In the genomic region with DNA sequence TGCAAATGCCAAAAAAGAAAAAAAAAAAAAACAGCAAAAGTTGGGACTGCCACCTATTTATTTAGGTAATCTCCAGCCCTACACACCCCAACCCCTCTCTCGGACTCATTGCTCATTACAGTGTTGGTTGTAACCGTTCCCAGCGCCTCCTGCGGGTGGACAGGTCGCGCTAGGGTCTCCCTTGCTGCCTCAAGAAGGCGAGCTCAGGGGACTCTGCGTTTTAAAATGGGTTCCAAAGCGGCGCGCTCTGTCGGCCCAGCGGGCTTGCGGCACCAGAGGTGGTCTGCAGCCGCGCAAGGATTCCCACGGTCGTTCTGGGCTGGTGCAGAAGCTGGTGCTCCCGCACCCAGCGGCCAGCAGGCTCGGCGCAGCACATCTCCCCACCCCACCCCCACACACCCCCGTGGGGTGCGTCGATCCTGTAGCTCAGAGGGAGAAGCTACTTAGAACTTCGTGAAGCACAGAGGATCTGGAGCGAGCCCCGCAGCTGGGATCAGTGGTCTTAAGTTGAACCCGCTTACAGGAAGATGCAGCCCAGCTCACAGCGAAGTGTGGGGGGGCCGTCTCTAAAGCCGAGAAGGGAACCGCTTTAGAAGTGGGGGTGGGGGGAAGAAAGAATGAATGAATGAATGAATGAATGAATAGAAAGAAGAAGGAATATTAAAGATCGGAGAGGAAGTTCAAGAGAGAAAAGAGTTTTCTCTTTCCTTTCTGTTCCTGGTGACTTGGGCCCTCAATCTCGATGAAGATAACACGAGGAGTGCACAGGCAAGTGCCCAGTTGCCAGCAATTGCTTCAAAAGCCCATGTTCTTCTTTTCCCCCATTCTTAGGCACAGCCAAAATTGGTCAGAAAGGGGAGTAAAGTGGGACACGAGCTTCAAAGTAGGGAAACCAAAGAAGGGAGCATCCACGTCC, we compare ENCODE assay signal across 8 cellular contexts. TPM values are rescaled to one million over a fixed set of nuclear protein-coding genes. Genes with fewer than 3 reads are reported as not detected.
A peak's percentile ranks its signal among the peaks of the same experiment; 100 is the strongest.
DNase-seq lines count a peak whose midpoint lies in the region; ATAC-seq and TF ChIP-seq lines count a peak whose summit lies in the region.

No MANE protein-coding gene starts in this region.

- peaks cover 28% of the 10 kb centered on the region for H3K4me1 ChIP-seq in PC-3 (ENCODE audit: insufficient read depth, low read length)
- H3K4me1 ChIP-seq in esophagus muscularis mucosa: peaks cover 42 to 74% (median 60%) of the 10 kb centered on the region in 4 donors
- H3K4me1 ChIP-seq in skeletal muscle tissue (ENCODE audit: control insufficient read depth in 3 of 3, insufficient read depth in 3 of 3, low read length in 3 of 3): peaks cover 38 to 46% (median 40%) of the 10 kb centered on the region in 3 donors
- H3K4me1 ChIP-seq in tibial nerve: peaks cover 0 to 67% (median 28%) of the 10 kb centered on the region in 4 donors

- ATAC-seq in activated CD4-positive, alpha-beta T cell treated with anti-CD3 and anti-CD28 coated beads for 36 hours: peak; percentile 2
- ATAC-seq in PC-3: peak; percentile 18

- H3K27me3 ChIP-seq in PC-3 (ENCODE audit: low read length) (no peaks in the 10 kb centered on the region), esophagus muscularis mucosa (peaks cover 16 to 100% (median 82%) of the 10 kb centered on the region in 4 donors), skeletal muscle tissue (ENCODE audit: control insufficient read depth in 3 of 3, insufficient read depth in 3 of 3, low read length in 3 of 3) (peaks cover 94 to 97% (median 96%) of the 10 kb centered on the region in 3 donors), tibial nerve (peaks cover 2 to 94% of the 10 kb centered on the region in 2 donors)

- 0 out of 2 replicates have a peak, but pooled peaks cover 6% of the 10 kb centered on the region for H4K20me1 ChIP-seq in PC-3 (ENCODE audit: low read length)

- H2AFZ ChIP-seq in PC-3 (ENCODE audit: low read length): peak overlapping the region; percentile 73

- peaks cover 40% of the 10 kb centered on the region for H3K4me1 Mint-ChIP-seq in activated CD4-positive, alpha-beta T cell treated with anti-CD3 and anti-CD28 coated beads for 36 hours

- H3K27ac Mint-ChIP-seq in activated CD4-positive, alpha-beta T cell treated with anti-CD3 and anti-CD28 coated beads for 36 hours: no peak overlapping the region

- no peaks in the 10 kb centered on the region for H3K9me3 ChIP-seq in PC-3 (ENCODE audit: low read length)
- no peaks in the 10 kb centered on the region for H3K9me3 ChIP-seq in esophagus muscularis mucosa
- no peaks in the 10 kb centered on the region for H3K9me3 ChIP-seq in skeletal muscle tissue (ENCODE audit: control insufficient read depth in 3 of 3, low read length in 3 of 3)
- no peaks in the 10 kb centered on the region for H3K9me3 ChIP-seq in tibial nerve

- peak overlapping the region; percentile 80 for H3K4me3 Mint-ChIP-seq in activated CD4-positive, alpha-beta T cell treated with anti-CD3 and anti-CD28 coated beads for 36 hours

- no peaks in the 10 kb centered on the region for H3F3A ChIP-seq in PC-3 (ENCODE audit: low read length, unreplicated experiment)

- TSS peak; percentile 20 for BruUV-seq in PC-3 (replicated peaks; lab: Mats Ljungman, UMichigan)

- TF ChIP-seq CTCF in PC-3 (conservative IDR thresholded peaks at IDR 0.05; ENCODE audit: low read depth, low read length) (peak; percentile 54), esophagus muscularis mucosa (IDR thresholded peaks at IDR 0.05) (no peak), tibial nerve (IDR thresholded peaks at IDR 0.05) (no peak)

- intact Hi-C loops in activated CD4-positive, alpha-beta T cell treated with anti-CD3 and anti-CD28 coated beads for 36 hours (cut with DNase I, micrococcal nuclease): loop anchor here in 1 of 2 experiments (5.0 to 10.0 kb wide), 2 partner anchors 473 to 1601 kb away; a partner anchor contains a TSS
- intact Hi-C loops in PC-3 (cut with micrococcal nuclease) (loop anchor here (1.0 to 5.0 kb wide), 4 partner anchors 10 to 1012 kb away; no protein-coding TSS in a partner anchor), esophagus muscularis mucosa (cut with DNase I) (no loop called here)

- H3K36me3 ChIP-seq in PC-3 (ENCODE audit: low read depth, low read length) (peaks cover 16% of the 10 kb centered on the region), esophagus muscularis mucosa (no peaks in the 10 kb centered on the region), skeletal muscle tissue (ENCODE audit: control insufficient read depth in 3 of 3, insufficient read depth in 3 of 3, low read length in 3 of 3) (no peaks in the 10 kb centered on the region), tibial nerve (no peaks in the 10 kb centered on the region)

- H3K27ac ChIP-seq in PC-3 (ENCODE audit: low read length) (peak overlapping the region; percentile 98), esophagus muscularis mucosa (replicated peaks in 1 of 4) (no peak overlapping the region), skeletal muscle tissue (ENCODE audit: low read depth, low read length) (no peak overlapping the region), tibial nerve (no peak overlapping the region)

- DNase-seq in activated CD4-positive, alpha-beta T cell treated with anti-CD3 and anti-CD28 coated beads for 36 hours: no peak
- no peak for DNase-seq in activated CD4-positive, alpha-beta T cell treated with anti-CD3 and anti-CD28 coated beads for 48 hours
- peak; percentile 69 for DNase-seq in PC-3
- DNase-seq in esophagus muscularis mucosa (ENCODE audit: extremely low spot score): no peak
- no peak for DNase-seq in Ammon's horn (ENCODE audit: low spot score)
- DNase-seq in activated gamma-delta T cell treated with Interleukin-2 at 50 U/mL for 16 hours: no peak
- no peak for DNase-seq in tibial nerve (ENCODE audit: low spot score in 2 of 2)

- H3K9ac ChIP-seq in PC-3 (ENCODE audit: low read length): peak overlapping the region; percentile 99
- no peak overlapping the region for H3K9ac ChIP-seq in skeletal muscle tissue (ENCODE audit: low read depth in 1 of 3, low read length in 3 of 3)

- no peak for TF ChIP-seq POLR2A in esophagus muscularis mucosa (IDR thresholded peaks at IDR 0.05; ENCODE audit: low read depth)
- TF ChIP-seq POLR2A in tibial nerve (IDR thresholded peaks at IDR 0.05): no peak

- H3K36me3 Mint-ChIP-seq in activated CD4-positive, alpha-beta T cell treated with anti-CD3 and anti-CD28 coated beads for 36 hours (ENCODE audit: low read depth): peaks cover 21% of the 10 kb centered on the region

- POLR2A ChIA-PET in activated CD4-positive, alpha-beta T cell treated with anti-CD3 and anti-CD28 coated beads for 36 hours (lab: Charles Lee): interaction anchor here (0.6 kb wide), 1 partner anchor 64 kb away, joined by 3 read pairs; no protein-coding TSS in a partner anchor
- POLR2A ChIA-PET in PC-3 (lab: Charles Lee; ENCODE audit: unreplicated experiment): interaction anchor here (0.6 to 1.0 kb wide), 8 partner anchors 14 to 1009 kb away, joined by 3 to 16 read pairs (median 4); no protein-coding TSS in a partner anchor

- H3K27me3 Mint-ChIP-seq in activated CD4-positive, alpha-beta T cell treated with anti-CD3 and anti-CD28 coated beads for 36 hours: peaks cover 87% of the 10 kb centered on the region

- peaks cover 92% of the 10 kb centered on the region for H3K79me2 ChIP-seq in PC-3 (ENCODE audit: low read length)

- CTCF ChIA-PET in activated CD4-positive, alpha-beta T cell treated with anti-CD3 and anti-CD28 coated beads for 36 hours (lab: Charles Lee): interaction anchor here (0.8 to 1.9 kb wide), 4 partner anchors 10 to 14 kb away, joined by 3 to 5 read pairs (median 4); no protein-coding TSS in a partner anchor
- CTCF ChIA-PET in PC-3 (lab: Charles Lee): interaction anchor here (0.6 to 2.1 kb wide), 11 partner anchors 9 to 766 kb away, joined by 3 to 26 read pairs (median 6); no protein-coding TSS in a partner anchor

- H3K4me3 ChIP-seq in PC-3 (ENCODE audit: low read length): peak overlapping the region; percentile 91
- peak overlapping the region; percentile 62 to 78 (median 65) for H3K4me3 ChIP-seq in esophagus muscularis mucosa
- H3K4me3 ChIP-seq in skeletal muscle tissue (ENCODE audit: low read length in 3 of 3): peak overlapping the region in 2 of 3 donors; percentile 50 to 76
- H3K4me3 ChIP-seq in tibial nerve: peak overlapping the region in 2 of 4 donors; percentile 75 to 92

- H3K9me3 Mint-ChIP-seq in activated CD4-positive, alpha-beta T cell treated with anti-CD3 and anti-CD28 coated beads for 36 hours (ENCODE audit: low read depth): peaks cover 11% of the 10 kb centered on the region

- no peak for TF ChIP-seq EP300 in esophagus muscularis mucosa (IDR thresholded peaks at IDR 0.05)
- no peak for TF ChIP-seq EP300 in tibial nerve (IDR thresholded peaks at IDR 0.05)

- WGBS in esophagus muscularis mucosa: 3% methylated on average over 27 of the region's 38 CpGs
- 3 to 4% methylated on average over 20 to 38 of the region's 38 CpGs for WGBS in tibial nerve, 2 donors

- peak overlapping the region; percentile 99 for H3K4me2 ChIP-seq in PC-3 (ENCODE audit: low read length)

- H3K9me2 ChIP-seq in PC-3 (replicated peaks; ENCODE audit: low read length): no peaks in the 10 kb centered on the region

RNA-seq across cellular contexts. Expression of a gene that starts 0.8 kb away (rescaled TPM):
- under 1 TPM; 0.23 to 0.26 TPM for total RNA-seq in activated CD4-positive, alpha-beta T cell treated with anti-CD3 and anti-CD28 coated beads for 36 hours
- 29.4 and 35.5 TPM in 2 replicates for total RNA-seq in PC-3 (2014; rRNA removed)
- 1 to 10 TPM in 3 of 4 donors, under 1 TPM in 1; 0.69 to 3.0 (median 1.3) TPM for total RNA-seq in esophagus muscularis mucosa
- total RNA-seq in skeletal muscle tissue: not detected
- total RNA-seq in tibial nerve: 1 to 10 TPM in 1 of 4 donors, under 1 TPM in 2, not detected in 1; 0.20 to 1.2 (median 0.66) TPM
